ENCODE assay signal across 15 cellular contexts in the genomic region with DNA sequence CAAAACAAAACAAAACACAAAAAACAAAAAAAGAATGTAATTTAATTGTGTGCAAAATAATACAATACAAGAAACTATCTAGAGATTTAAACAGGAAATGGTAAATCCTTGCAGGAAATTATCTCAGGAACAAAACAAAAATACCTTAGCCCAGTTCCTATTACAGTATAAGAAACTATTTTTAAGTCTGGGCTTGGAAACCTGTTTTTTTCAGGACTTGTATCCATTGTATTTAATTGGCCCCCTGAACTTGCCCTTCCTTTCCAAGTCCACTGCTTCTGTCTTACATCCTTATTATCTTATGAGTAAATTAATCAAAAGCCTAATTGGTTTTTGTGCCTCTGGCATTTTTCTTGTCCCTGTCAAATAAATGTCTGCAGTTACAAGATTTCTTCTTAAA. TPM values are rescaled to one million over a fixed set of nuclear protein-coding genes. Genes with fewer than 3 reads are reported as not detected.
A peak's percentile ranks its signal among the peaks of the same experiment; 100 is the strongest.
DNase-seq lines count a peak whose midpoint lies in the region; ATAC-seq, FAIRE-seq and TF ChIP-seq lines count a peak whose summit lies in the region.
"Had no signal": no experiment of that assay in that cellular context is flagged by ENCODE, and none has a peak within 500 bp of the region (broad histone marks: within the 10 kb centered on the region; RNA-seq: fewer than 3 reads in every experiment).

No MANE protein-coding gene starts in this region.

- H3K27ac Mint-ChIP-seq in WTC11 = no peak overlapping the region
- H3K27ac Mint-ChIP-seq: nephron had no signal

- H3F3A ChIP-seq in MM.1S (ENCODE audit: insufficient read depth, low read length) (peaks cover 32% of the 10 kb centered on the region), GM23248 (ENCODE audit: insufficient read depth) (no peaks in the 10 kb centered on the region)

- H3K27ac ChIP-seq in heart left ventricle (peak overlapping the region in 8 of 12 donors; percentile 15 to 86 (median 44)), MM.1S (ENCODE audit: low read length) (peak overlapping the region; percentile 84; the same call in 1 of the 2 replicates), GM12878 (ENCODE audit: control insufficient read depth, insufficient read depth) (peak overlapping the region; percentile 94), gastrocnemius medialis (peak overlapping the region in 3 of 4 donors; percentile 28 to 44 (median 41)), GM23248 (no peak overlapping the region)
- H3K27ac ChIP-seq: prostate gland, RWPE1 had no signal

- RAD21 ChIA-PET in GM12878 (lab: Charles Lee; ENCODE audit: unreplicated experiment) = interaction anchor here (1.1 to 9.0 kb wide), 10 partner anchors 14 to 156 kb away, joined by 3 to 122 read pairs (median 8); a partner anchor contains a TSS

- no peak for FAIRE-seq in GM12878 (lab: Jason Lieb, UNC)

- TF ChIP-seq CTCF in heart left ventricle (IDR thresholded peaks at IDR 0.05) (no peak), MM.1S (IDR thresholded peaks at IDR 0.05; ENCODE audit: low read length) (no peak), GM12878 (IDR thresholded peaks at IDR 0.05 in 2 of 3, conservative IDR thresholded peaks at IDR 0.05 in 1 of 3; ENCODE audit: control insufficient read depth in 2 of 3, extremely low read depth in 1 of 3, insufficient read depth in 1 of 3, low read depth in 3 of 3, low read length in 3 of 3) (no peak), gastrocnemius medialis (IDR thresholded peaks at IDR 0.05 in 4 of 5, conservative IDR thresholded peaks at IDR 0.05 in 1 of 5) (no peak), WTC11 (IDR thresholded peaks at IDR 0.05) (no peak)

- peaks cover 49% of the 10 kb centered on the region for H3K79me2 ChIP-seq in MM.1S (ENCODE audit: low read length)
- peaks cover 41% of the 10 kb centered on the region for H3K79me2 ChIP-seq in GM12878 (ENCODE audit: control insufficient read depth, insufficient read depth, low read length)
- H3K79me2 ChIP-seq in GM23248 (ENCODE audit: insufficient read depth) = no peaks in the 10 kb centered on the region

- H3K4me3 Mint-ChIP-seq in WTC11 = no peak overlapping the region
- H3K4me3 Mint-ChIP-seq: nephron had no signal

- H3K27me3 Mint-ChIP-seq in WTC11 (ENCODE audit: low read depth) = no peaks in the 10 kb centered on the region

- H4K20me1 ChIP-seq in MM.1S (ENCODE audit: insufficient read depth, low read length) (no peaks in the 10 kb centered on the region), GM12878 (ENCODE audit: control insufficient read depth, insufficient read depth) (no peaks in the 10 kb centered on the region), GM23248 (ENCODE audit: insufficient read depth) (no peaks in the 10 kb centered on the region)

- no peak for DNase-seq in heart left ventricle
- DNase-seq in left cardiac atrium = no peak
- DNase-seq in MM.1S = no peak
- no peak for DNase-seq in GM12878 (ENCODE audit: low read depth, low spot score)
- DNase-seq in gastrocnemius medialis = no peak
- DNase-seq in GM23248 = no peak
- no peak for DNase-seq in WTC11 (ENCODE audit: low spot score)
- DNase-seq in globus pallidus (ENCODE audit: low spot score) = no peak
- DNase-seq: activated naive CD4-positive, alpha-beta T cell treated with Interleukin-2 at 50 U/mL for 16 hours; left lung; NCI-H1092; NCI-H82 had no signal

- in situ Hi-C loops in GM12878 (cut with MboI) = no loop called here
- in situ Hi-C loops in gastrocnemius medialis (cut with MboI; ENCODE audit: low sequenced_read_pairs in 4 of 4) = no loop called here
- in situ Hi-C loops in GM23248 (cut with MboI) = no loop called here

- no peaks in the 10 kb centered on the region for H3K9me3 Mint-ChIP-seq in WTC11
- H3K9me3 Mint-ChIP-seq: nephron had no signal

- H3K4me2 ChIP-seq in MM.1S (ENCODE audit: low read depth, low read length) = peak overlapping the region; percentile 34
- H3K4me2 ChIP-seq in GM12878 (ENCODE audit: control insufficient read depth, insufficient read depth) = peak overlapping the region; percentile 77
- H3K4me2 ChIP-seq in GM23248 (ENCODE audit: unreplicated experiment) = no peak overlapping the region

- H3K4me1 Mint-ChIP-seq in WTC11 = no peaks in the 10 kb centered on the region

- TF ChIP-seq POLR2A in heart left ventricle (IDR thresholded peaks at IDR 0.05) = no peak
- no peak for TF ChIP-seq POLR2A in GM12878 (IDR thresholded peaks at IDR 0.05; ENCODE audit: low read depth, low read length)
- no peak for TF ChIP-seq POLR2A in gastrocnemius medialis (IDR thresholded peaks at IDR 0.05)

- SMC1A ChIA-PET in GM12878 (lab: Charles Lee; ENCODE audit: uncharacterized antibody, unreplicated experiment) = interaction anchor here (1.1 to 10.3 kb wide), 6 partner anchors 16 to 76 kb away, joined by 6 to 220 read pairs (median 72); a partner anchor contains a TSS

- TF ChIP-seq RAD21 in GM12878 (IDR thresholded peaks at IDR 0.05; ENCODE audit: insufficient read depth, low read depth, low read length) = no peak

- H3K9me2 ChIP-seq in MM.1S (replicated peaks; ENCODE audit: insufficient read depth, low read length) = no peaks in the 10 kb centered on the region
- 0 out of 2 replicates have a peak, but pooled peaks cover 4% of the 10 kb centered on the region for H3K9me2 ChIP-seq in GM23248 (ENCODE audit: insufficient read depth)

- no peaks in the 10 kb centered on the region for H3K27me3 ChIP-seq in heart left ventricle
- H3K27me3 ChIP-seq in MM.1S (replicated peaks; ENCODE audit: insufficient read depth, low read length) = no peaks in the 10 kb centered on the region
- H3K27me3 ChIP-seq in GM12878 (replicated peaks in 1 of 2; ENCODE audit: control insufficient read depth in 2 of 2, insufficient read depth in 2 of 2, low read length in 1 of 2) = no peaks in the 10 kb centered on the region
- H3K27me3 ChIP-seq in gastrocnemius medialis = no peaks in the 10 kb centered on the region
- no peaks in the 10 kb centered on the region for H3K27me3 ChIP-seq in GM23248 (replicated peaks; ENCODE audit: insufficient read depth)
- H3K27me3 ChIP-seq: left lung had no signal

- POLR2A ChIA-PET in GM12878 (lab: Charles Lee) (interaction anchor here (1.2 to 6.1 kb wide), 3 partner anchors 43 to 78 kb away, joined by 4 to 25 read pairs (median 10); no protein-coding TSS in a partner anchor), WTC11 (lab: Charles Lee) (no interaction called here)

- H3K4me1 ChIP-seq in heart left ventricle (peaks cover 0 to 57% (median 3%) of the 10 kb centered on the region in 12 donors), MM.1S (ENCODE audit: low read length) (peaks cover 46% of the 10 kb centered on the region), GM12878 (ENCODE audit: control insufficient read depth, insufficient read depth, low read length) (peaks cover 49% of the 10 kb centered on the region), gastrocnemius medialis (no peaks in the 10 kb centered on the region), GM23248 (ENCODE audit: insufficient read depth) (no peaks in the 10 kb centered on the region)
- H3K4me1 ChIP-seq: prostate gland had no signal

- H3K36me3 ChIP-seq in heart left ventricle = peaks cover 0 to 5% (median 0%) of the 10 kb centered on the region in 9 donors
- H3K36me3 ChIP-seq in MM.1S (replicated peaks; ENCODE audit: insufficient read depth, low read length) = 0 out of 2 replicates have a peak, but pooled peaks cover 12% of the 10 kb centered on the region
- peaks cover 4 to 16% of the 10 kb centered on the region in 2 experiments; a peak in 3 of 4 replicates for H3K36me3 ChIP-seq in GM12878 (ENCODE audit: control insufficient read depth in 2 of 2, insufficient read depth in 2 of 2, low read length in 1 of 2)
- H3K36me3 ChIP-seq in gastrocnemius medialis = no peaks in the 10 kb centered on the region
- H3K36me3 ChIP-seq in GM23248 (ENCODE audit: low read depth) = no peaks in the 10 kb centered on the region
- H3K36me3 ChIP-seq: prostate gland had no signal

- TF ChIP-seq EP300 in GM12878 (IDR thresholded peaks at IDR 0.05; ENCODE audit: borderline replicate concordance in 1 of 2, control insufficient read depth in 1 of 2, low read depth in 2 of 2, low read length in 2 of 2) = no peak

- CTCF ChIA-PET in GM12878 (lab: Yijun Ruan, JAX) (interaction anchor here (0.6 to 3.0 kb wide), 4 partner anchors 29 to 45 kb away, joined by 3 to 15 read pairs (median 3); no protein-coding TSS in a partner anchor), WTC11 (lab: Charles Lee) (no interaction called here)

- ATAC-seq in heart left ventricle (peak in 2 of 4 donors; percentile 31 to 77), left cardiac atrium (no peak), GM12878 (no peak), gastrocnemius medialis (peak in 1 of 2 donors; percentile 30), WTC11 (no peak)
- ATAC-seq: left lung had no signal

- no peaks in the 10 kb centered on the region for H3K36me3 Mint-ChIP-seq in WTC11

- H3K4me3 ChIP-seq in heart left ventricle (no peak overlapping the region), MM.1S (ENCODE audit: low read length) (no peak overlapping the region), GM12878 (peak overlapping the region; percentile 49), gastrocnemius medialis (no peak overlapping the region), GM23248 (no peak overlapping the region)
- H3K4me3 ChIP-seq: left lung, prostate gland had no signal

- intact Hi-C loops in heart left ventricle (cut with DNase I) = loop anchor here in 1 of 10 donors (5.0 kb wide), 1 partner anchor 48 kb away; a partner anchor contains a TSS
- intact Hi-C loops in left cardiac atrium (cut with DNase I) = no loop called here
- intact Hi-C loops in GM12878 (cut with micrococcal nuclease; ENCODE audit: unreplicated experiment) = loop anchor here (2.0 kb wide), 1 partner anchor 14 kb away; no protein-coding TSS in a partner anchor
- intact Hi-C loops in gastrocnemius medialis (cut with DNase I; ENCODE audit: low total_unique reads) = no loop called here

- no TSS peak for BruUV-seq in GM12878 (replicated peaks; lab: Mats Ljungman, UMichigan)

- H3K9ac ChIP-seq in MM.1S (ENCODE audit: low read length) (no peak overlapping the region), GM12878 (ENCODE audit: control insufficient read depth, insufficient read depth, low read length) (no peak overlapping the region; the same call in 1 of the 2 replicates), GM23248 (no peak overlapping the region)

- H2AFZ ChIP-seq in MM.1S (ENCODE audit: low read length) = no peak overlapping the region
- no peak overlapping the region; the same call in 1 of the 2 replicates for H2AFZ ChIP-seq in GM12878 (ENCODE audit: control insufficient read depth, low read depth, low read length)
- H2AFZ ChIP-seq in GM23248 = no peak overlapping the region; the same call in 1 of the 2 replicates

- H3K9me3 ChIP-seq in heart left ventricle (no peaks in the 10 kb centered on the region), MM.1S (replicated peaks; ENCODE audit: insufficient read depth, low read length) (no peaks in the 10 kb centered on the region), GM12878 (replicated peaks; ENCODE audit: control insufficient read depth, insufficient read depth, low read length) (peaks cover under 1% of the 10 kb centered on the region), gastrocnemius medialis (no peaks in the 10 kb centered on the region), GM23248 (ENCODE audit: low read depth) (no peaks in the 10 kb centered on the region)
- H3K9me3 ChIP-seq: left lung, prostate gland had no signal

RNA-seq across cellular contexts. Expression of a gene that starts 48.5 kb away (rescaled TPM):
- total RNA-seq in heart left ventricle (10 to 100 TPM in 1 of 9 donors, 1 to 10 TPM in 8; 1.6 to 17.7 (median 4.5) TPM), left cardiac atrium (1 to 10 TPM; 4.9 to 8.1 TPM), GM12878 (2014; rRNA removed) (16.0 and 20.1 TPM in 2 replicates), GM12878 (2014; rRNA removed; fragmentation: Illumina TruSeq; extraction: Trizol) (22.2 and 24.3 TPM in 2 replicates), GM12878 (2021) (29.4 and 30.3 TPM in 2 replicates), gastrocnemius medialis (1 to 10 TPM in 3 of 4 donors, under 1 TPM in 1; 0.93 to 4.5 (median 1.3) TPM), WTC11 (2021) (0.76 to 1.3 TPM (median 0.96 TPM) in 3 replicates)
- polyA plus RNA-seq in heart left ventricle (1 to 10 TPM in 1 of 2 donors, under 1 TPM in 1; 0.87 to 1.1 TPM), GM12878 (2011; rRNA removed) (30.9 and 47.1 TPM in 2 replicates), GM12878 (2014; fragmentation: Illumina TruSeq; extraction: Trizol) (11.8 and 15.0 TPM in 2 replicates), GM12878 (2014; fragmentation: Nextera tagmentation; extraction: Ambion mirVana) (1 to 10 TPM; 4.4 to 7.3 TPM), GM12878 (2014; rRNA removed) (11.5 and 18.8 TPM in 2 replicates), GM12878 (2016; fragmentation: Nextera tagmentation; extraction: Ambion mirVana) (10 to 100 TPM; 20.3 to 23.2 TPM), GM23248 (2016; fragmentation: Nextera tagmentation; extraction: Ambion mirVana) (0.10 TPM in 1 of 2 replicates, not detected in the other)
- 158 and 176 TPM in 2 replicates for total RNA-seq in GM12878 (2013; cell fraction: nucleolus; rRNA removed)
- 6.6 TPM for polyA plus RNA-seq in GM12878 (2011; ENCODE audit: low read depth)
- 11.6 and 12.3 TPM in 2 replicates for polyA plus RNA-seq in GM12878 (2011; cell fraction: cytosol; rRNA removed)
- polyA plus RNA-seq in GM12878 (2011; cell fraction: nucleus; rRNA removed) = 12.6 and 15.7 TPM in 2 replicates
- 11.4 and 12.2 TPM in 2 replicates for polyA plus RNA-seq in GM12878 (2012)
- 50.8 and 52.2 TPM in 2 replicates for polyA minus RNA-seq in GM12878 (2011; rRNA and poly(A)+ RNA removed)
- 14.7 and 18.0 TPM in 2 replicates for polyA minus RNA-seq in GM12878 (2011; cell fraction: cytosol; rRNA and poly(A)+ RNA removed)
- polyA minus RNA-seq in GM12878 (2011; cell fraction: nucleus; rRNA and poly(A)+ RNA removed) = 101 and 123 TPM in 2 replicates
- total RNA-seq in GM23248 (2014; rRNA removed; shearing (Covaris generic)) = under 0.01 TPM in 1 of 2 replicates, not detected in the other
